In the genomic region with DNA sequence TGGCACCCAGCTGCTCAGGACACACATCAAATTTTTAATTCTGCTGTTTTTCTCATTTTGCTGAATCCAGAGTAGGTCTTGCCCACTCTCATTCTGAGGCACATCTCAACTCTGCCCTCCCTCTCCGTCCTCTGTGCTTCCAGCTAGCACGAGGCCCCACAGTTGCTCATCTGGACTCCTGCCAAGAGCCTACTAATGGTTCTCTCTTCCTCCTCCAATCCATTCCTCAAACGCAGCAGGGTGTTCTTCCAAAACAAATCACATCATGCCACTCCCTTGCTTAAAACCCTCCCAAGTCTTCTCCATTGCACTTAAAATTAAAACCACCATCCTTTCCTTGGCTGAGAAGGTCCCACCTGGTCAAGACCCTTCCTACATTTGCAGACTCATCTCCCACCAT, we compare ENCODE assay signal across 12 cellular contexts. TPM values are rescaled to one million over a fixed set of nuclear protein-coding genes. Genes with fewer than 3 reads are reported as not detected.
A peak's percentile ranks its signal among the peaks of the same experiment; 100 is the strongest.
DNase-seq lines count a peak whose midpoint lies in the region; ATAC-seq and TF ChIP-seq lines count a peak whose summit lies in the region.
"Had no signal": no experiment of that assay in that cellular context is flagged by ENCODE, and none has a peak within 500 bp of the region (broad histone marks: within the 10 kb centered on the region; RNA-seq: fewer than 3 reads in every experiment).

No MANE protein-coding gene starts in this region.

- intact Hi-C loops in Caco-2 (cut with micrococcal nuclease; ENCODE audit: unreplicated experiment) = loop anchor here (1.0 kb wide), 1 partner anchor 477 kb away; no protein-coding TSS in a partner anchor

- no TSS peak for BruUV-seq in Caco-2 (replicated peaks; lab: Mats Ljungman, UMichigan)

- H3K27ac Mint-ChIP-seq in Caco-2 (ENCODE audit: unreplicated experiment) = no peak overlapping the region
- H3K27ac Mint-ChIP-seq: endodermal cell had no signal

- H3K36me3 ChIP-seq in Caco-2 (ENCODE audit: control insufficient read depth, insufficient read depth, low read length) = no peaks in the 10 kb centered on the region

- peak; percentile 44 for DNase-seq in GM03348 (ENCODE audit: low spot score)
- peak; percentile 29 for DNase-seq in NCI-H1694 treated with DMSO at 0.1 percent for 48 hours (lab: John Stamatoyannopoulos, UW)
- peak; percentile 41 for DNase-seq in epithelial cell of esophagus (ENCODE audit: low read depth)
- peak; percentile 39 for DNase-seq in renal cortical epithelial cell (ENCODE audit: low read depth)
- DNase-seq in Caco-2 = no peak
- DNase-seq: activated T-cell treated with anti-CD3 and anti-CD28 coated beads for 4 hours, endodermal cell, midbrain had no signal

- peaks cover 17% of the 10 kb centered on the region for H3K27me3 Mint-ChIP-seq in Caco-2 (ENCODE audit: insufficient read depth, unreplicated experiment)

- H3K27me3 ChIP-seq in Caco-2 (replicated peaks; ENCODE audit: control insufficient read depth, insufficient read depth, low read length) = no peaks in the 10 kb centered on the region

- H3K36me3 Mint-ChIP-seq in Caco-2 (ENCODE audit: insufficient read depth, unreplicated experiment) = no peaks in the 10 kb centered on the region

- H3K9me3 Mint-ChIP-seq in Caco-2 (ENCODE audit: unreplicated experiment) = peaks cover 20% of the 10 kb centered on the region

- CTCF ChIA-PET in Caco-2 (lab: Charles Lee) = interaction anchor here (1.9 kb wide), 1 partner anchor 476 kb away, joined by 12 read pairs; no protein-coding TSS in a partner anchor

- H3K9me3 ChIP-seq in Caco-2 = no peaks in the 10 kb centered on the region

- H3K4me3 Mint-ChIP-seq in Caco-2 (ENCODE audit: unreplicated experiment) = no peak overlapping the region
- H3K4me3 Mint-ChIP-seq: endodermal cell had no signal

- H3K4me1 ChIP-seq in Caco-2 = no peaks in the 10 kb centered on the region

- no peak for ATAC-seq in activated CD4-positive, CD25-positive, alpha-beta regulatory T cell treated with anti-CD3 and anti-CD28 coated beads, Interleukin-2, amount 50 U/mL, for 24 hours
- ATAC-seq in GM21360 (IDR thresholded peaks at IDR 0.05; ENCODE audit: unreplicated experiment) (no peak), GM19328 (IDR thresholded peaks at IDR 0.05; ENCODE audit: unreplicated experiment) (no peak)
- ATAC-seq: Panc1 had no signal

- no peak for TF ChIP-seq CTCF in epithelial cell of esophagus (IDR thresholded peaks at IDR 0.05; ENCODE audit: insufficient read depth, low read depth, low read length, missing control alignments)
- TF ChIP-seq CTCF in Caco-2 (IDR thresholded peaks at IDR 0.05; ENCODE audit: insufficient read depth in 1 of 2, low read depth in 1 of 2, low read length in 1 of 2, severe bottlenecking in 1 of 2, unreplicated experiment in 1 of 2) = no peak

- H3K4me3 ChIP-seq in epithelial cell of esophagus (ENCODE audit: low read length) (no peak overlapping the region), Caco-2 (ENCODE audit: low read depth, low read length) (no peak overlapping the region)

- POLR2A ChIA-PET in Caco-2 (lab: Charles Lee) = no interaction called here

- H3K4me1 Mint-ChIP-seq in Caco-2 (ENCODE audit: low read depth, unreplicated experiment) = no peaks in the 10 kb centered on the region
- H3K4me1 Mint-ChIP-seq: endodermal cell had no signal

RNA-seq across cellular contexts. Expression of a gene that starts 49.8 kb away (rescaled TPM):
- total RNA-seq in renal cortical epithelial cell (1.0 and 10.6 TPM in 2 replicates), Caco-2 (2022) (50.2 and 53.1 TPM in 2 replicates)

Comparison
In these comparisons a context has a peak if more than half of its experiments do, and no peak if none do; other contexts are left out.
1. DNase-seq: peak in GM03348 (single experiment), NCI-H1694 treated with DMSO at 0.1 percent for 48 hours (single experiment), epithelial cell of esophagus (single experiment) and renal cortical epithelial cell (single experiment); none in Caco-2 (0 of 2).